ENCODE assay signal across 3 cellular contexts in genomic region chr15:79319973-79320372, GRCh38. TPM values are rescaled to one million over a fixed set of nuclear protein-coding genes. Genes with fewer than 3 reads are reported as not detected.
"Had no signal": no experiment of that assay in that cellular context is flagged by ENCODE, and none has a peak within 500 bp of the region (broad histone marks: within the 10 kb centered on the region; RNA-seq: fewer than 3 reads in every experiment).

No MANE protein-coding gene starts in this region.

RNA-seq across cellular contexts. Expression of gene ANKRD34C, which starts 37.5 kb away (rescaled TPM):
- total RNA-seq: HepG2, HFFc6 had no signal
- polyA plus RNA-seq: HepG2, IgD-negative memory B cell had no signal
